ENCODE assay signal across 16 cellular contexts in the genomic region with DNA sequence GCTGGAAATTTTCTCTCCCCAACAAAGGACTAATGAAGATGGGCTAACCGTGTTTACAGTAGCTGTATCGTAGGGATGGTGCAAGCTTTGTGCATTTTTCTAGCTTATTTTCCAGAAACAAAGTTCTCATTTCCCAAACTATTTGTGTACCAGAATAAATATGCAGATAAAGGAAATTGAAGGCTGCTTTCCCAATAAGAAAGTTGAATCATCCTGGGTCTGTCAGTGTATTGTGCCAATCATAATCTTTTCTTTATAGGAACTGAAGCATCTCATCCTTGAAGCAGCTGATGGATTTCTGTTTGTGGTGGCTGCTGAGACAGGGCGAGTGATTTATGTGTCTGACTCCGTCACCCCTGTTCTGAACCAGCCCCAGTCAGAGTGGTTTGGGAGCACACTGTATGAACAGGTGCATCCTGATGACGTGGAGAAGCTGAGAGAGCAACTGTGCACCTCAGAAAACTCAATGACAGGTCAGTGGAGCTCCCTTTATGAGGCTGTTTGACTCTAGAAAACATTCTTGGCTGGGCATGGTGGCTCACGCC.
"Had no signal": no experiment of that assay in that cellular context is flagged by ENCODE, and none has a peak within 500 bp of the region (broad histone marks: within the 10 kb centered on the region; RNA-seq: fewer than 3 reads in every experiment).

No MANE protein-coding gene starts in this region.

- DNase-seq: activated B cell treated with CpG ODN at 0.5 μM for 24 hours; activated CD4-positive, alpha-beta T cell treated with anti-CD3 and anti-CD28 coated beads, Interleukin-2, amount 10 ng/mL, durations not matched to agents 24 days and 14 days; activated CD8-positive, alpha-beta memory T cell treated with anti-CD3 and anti-CD28 coated beads for 24 hours; activated naive CD4-positive, alpha-beta T cell treated with anti-CD3 and anti-CD28 coated beads for 36 hours; brain microvascular endothelial cell; foreskin keratinocyte; heart left ventricle; islet precursor cell; left lung; pancreas; T-helper 2 cell; transverse colon had no signal

- H3K4me1 ChIP-seq: foreskin keratinocyte, left lung, pancreas, transverse colon had no signal

- H3K36me3 ChIP-seq: brain microvascular endothelial cell, left lung, pancreas, transverse colon had no signal

- H3K9me3 ChIP-seq: pancreas, transverse colon had no signal

- H3K27me3 ChIP-seq: brain microvascular endothelial cell, foreskin keratinocyte, left lung, pancreas, transverse colon had no signal

- H3K4me3 ChIP-seq: heart left ventricle, left lung, pancreas, skin epidermis, transverse colon had no signal

- ATAC-seq: esophagus mucosa, foreskin keratinocyte, heart left ventricle, left lung, pancreas had no signal

- H3K27ac ChIP-seq: brain microvascular endothelial cell, foreskin keratinocyte, heart left ventricle, left lung, pancreas, skin epidermis, transverse colon had no signal

- FAIRE-seq: endometrium, pancreas, TTC549 had no signal
